2 cellular contexts compared by ENCODE assay signal in the genomic region with DNA sequence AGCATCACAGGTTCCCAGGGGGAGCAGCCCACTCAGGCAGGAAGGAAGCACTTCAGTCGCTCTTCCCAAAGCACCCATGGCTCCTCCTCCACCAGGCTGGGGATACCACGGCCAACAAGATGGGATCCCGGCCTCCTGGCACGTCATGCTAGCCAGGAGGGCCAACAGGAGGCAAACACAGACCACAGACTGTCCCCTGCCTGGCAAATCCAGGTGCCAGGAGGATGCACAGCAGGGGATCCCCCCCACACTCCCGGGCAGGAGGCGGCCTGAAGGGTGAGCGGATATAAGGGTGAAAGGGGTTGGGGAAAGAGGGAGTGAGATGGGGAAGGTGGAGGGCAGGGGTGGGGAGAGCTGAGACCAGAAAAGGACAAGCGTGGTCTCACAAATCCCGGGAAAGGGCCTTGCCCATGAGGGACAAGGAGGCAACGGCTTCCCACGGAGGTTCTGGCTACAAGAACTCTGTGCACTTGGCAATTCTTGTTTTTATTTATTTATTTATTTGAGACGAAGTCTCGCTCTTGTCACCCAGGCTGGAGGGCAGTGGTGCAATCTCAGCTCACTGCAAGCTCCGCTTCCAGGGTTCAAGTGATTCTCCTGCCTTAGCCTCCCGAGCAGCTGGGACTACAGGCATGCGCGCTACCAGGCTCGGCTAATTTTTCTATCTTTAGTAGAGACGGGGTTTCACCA.
TF ChIP-seq lines count a peak whose summit lies in the region.

No MANE protein-coding gene starts in this region.

TF ChIP-seq in SK-N-SH, 30 proteins besides CTCF, POLR2A, EP300 and RAD21 (continued from another document):
- TF ChIP-seq, protein P1, sequence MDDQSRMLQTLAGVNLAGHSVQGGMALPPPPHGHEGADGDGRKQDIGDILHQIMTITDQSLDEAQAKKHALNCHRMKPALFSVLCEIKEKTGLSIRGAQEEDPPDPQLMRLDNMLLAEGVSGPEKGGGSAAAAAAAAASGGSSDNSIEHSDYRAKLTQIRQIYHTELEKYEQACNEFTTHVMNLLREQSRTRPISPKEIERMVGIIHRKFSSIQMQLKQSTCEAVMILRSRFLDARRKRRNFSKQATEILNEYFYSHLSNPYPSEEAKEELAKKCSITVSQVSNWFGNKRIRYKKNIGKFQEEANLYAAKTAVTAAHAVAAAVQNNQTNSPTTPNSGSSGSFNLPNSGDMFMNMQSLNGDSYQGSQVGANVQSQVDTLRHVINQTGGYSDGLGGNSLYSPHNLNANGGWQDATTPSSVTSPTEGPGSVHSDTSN (IDR thresholded peaks at IDR 0.05) = no peak
- TF ChIP-seq GABPA (IDR thresholded peaks at IDR 0.05; ENCODE audit: low read depth) (no peak), EZH2phosphoT487 (IDR thresholded peaks at IDR 0.05; ENCODE audit: borderline replicate concordance, low read depth) (no peak), MXI1 (IDR thresholded peaks at IDR 0.05; ENCODE audit: low read depth, low read length) (no peak), NRF1 (IDR thresholded peaks at IDR 0.05; ENCODE audit: low read depth, low read length) (no peak)
- TF ChIP-seq, protein P2, sequence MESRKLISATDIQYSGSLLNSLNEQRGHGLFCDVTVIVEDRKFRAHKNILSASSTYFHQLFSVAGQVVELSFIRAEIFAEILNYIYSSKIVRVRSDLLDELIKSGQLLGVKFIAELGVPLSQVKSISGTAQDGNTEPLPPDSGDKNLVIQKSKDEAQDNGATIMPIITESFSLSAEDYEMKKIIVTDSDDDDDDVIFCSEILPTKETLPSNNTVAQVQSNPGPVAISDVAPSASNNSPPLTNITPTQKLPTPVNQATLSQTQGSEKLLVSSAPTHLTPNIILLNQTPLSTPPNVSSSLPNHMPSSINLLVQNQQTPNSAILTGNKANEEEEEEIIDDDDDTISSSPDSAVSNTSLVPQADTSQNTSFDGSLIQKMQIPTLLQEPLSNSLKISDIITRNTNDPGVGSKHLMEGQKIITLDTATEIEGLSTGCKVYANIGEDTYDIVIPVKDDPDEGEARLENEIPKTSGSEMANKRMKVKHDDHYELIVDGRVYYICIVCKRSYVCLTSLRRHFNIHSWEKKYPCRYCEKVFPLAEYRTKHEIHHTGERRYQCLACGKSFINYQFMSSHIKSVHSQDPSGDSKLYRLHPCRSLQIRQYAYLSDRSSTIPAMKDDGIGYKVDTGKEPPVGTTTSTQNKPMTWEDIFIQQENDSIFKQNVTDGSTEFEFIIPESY (IDR thresholded peaks at IDR 0.05; ENCODE audit: borderline replicate concordance, low read depth) = no peak
- TF ChIP-seq, protein P3, sequence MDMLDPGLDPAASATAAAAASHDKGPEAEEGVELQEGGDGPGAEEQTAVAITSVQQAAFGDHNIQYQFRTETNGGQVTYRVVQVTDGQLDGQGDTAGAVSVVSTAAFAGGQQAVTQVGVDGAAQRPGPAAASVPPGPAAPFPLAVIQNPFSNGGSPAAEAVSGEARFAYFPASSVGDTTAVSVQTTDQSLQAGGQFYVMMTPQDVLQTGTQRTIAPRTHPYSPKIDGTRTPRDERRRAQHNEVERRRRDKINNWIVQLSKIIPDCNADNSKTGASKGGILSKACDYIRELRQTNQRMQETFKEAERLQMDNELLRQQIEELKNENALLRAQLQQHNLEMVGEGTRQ (IDR thresholded peaks at IDR 0.05; ENCODE audit: borderline replicate concordance, low read depth, low read length) = no peak

TF ChIP-seq in SK-N-SH treated with all-trans-retinoic acid at 6 μM for 48 hours, 23 proteins besides CTCF, POLR2A, EP300 and RAD21 (continued from another document):
- TF ChIP-seq, protein P4, sequence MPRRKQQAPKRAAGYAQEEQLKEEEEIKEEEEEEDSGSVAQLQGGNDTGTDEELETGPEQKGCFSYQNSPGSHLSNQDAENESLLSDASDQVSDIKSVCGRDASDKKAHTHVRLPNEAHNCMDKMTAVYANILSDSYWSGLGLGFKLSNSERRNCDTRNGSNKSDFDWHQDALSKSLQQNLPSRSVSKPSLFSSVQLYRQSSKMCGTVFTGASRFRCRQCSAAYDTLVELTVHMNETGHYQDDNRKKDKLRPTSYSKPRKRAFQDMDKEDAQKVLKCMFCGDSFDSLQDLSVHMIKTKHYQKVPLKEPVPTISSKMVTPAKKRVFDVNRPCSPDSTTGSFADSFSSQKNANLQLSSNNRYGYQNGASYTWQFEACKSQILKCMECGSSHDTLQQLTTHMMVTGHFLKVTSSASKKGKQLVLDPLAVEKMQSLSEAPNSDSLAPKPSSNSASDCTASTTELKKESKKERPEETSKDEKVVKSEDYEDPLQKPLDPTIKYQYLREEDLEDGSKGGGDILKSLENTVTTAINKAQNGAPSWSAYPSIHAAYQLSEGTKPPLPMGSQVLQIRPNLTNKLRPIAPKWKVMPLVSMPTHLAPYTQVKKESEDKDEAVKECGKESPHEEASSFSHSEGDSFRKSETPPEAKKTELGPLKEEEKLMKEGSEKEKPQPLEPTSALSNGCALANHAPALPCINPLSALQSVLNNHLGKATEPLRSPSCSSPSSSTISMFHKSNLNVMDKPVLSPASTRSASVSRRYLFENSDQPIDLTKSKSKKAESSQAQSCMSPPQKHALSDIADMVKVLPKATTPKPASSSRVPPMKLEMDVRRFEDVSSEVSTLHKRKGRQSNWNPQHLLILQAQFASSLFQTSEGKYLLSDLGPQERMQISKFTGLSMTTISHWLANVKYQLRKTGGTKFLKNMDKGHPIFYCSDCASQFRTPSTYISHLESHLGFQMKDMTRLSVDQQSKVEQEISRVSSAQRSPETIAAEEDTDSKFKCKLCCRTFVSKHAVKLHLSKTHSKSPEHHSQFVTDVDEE (CRISPR knock-in tag; IDR thresholded peaks at IDR 0.05) = no peak
- TF ChIP-seq OSR1 (CRISPR knock-in tag; IDR thresholded peaks at IDR 0.05) = no peak
- TF ChIP-seq PPARA (CRISPR knock-in tag; IDR thresholded peaks at IDR 0.05; ENCODE audit: borderline replicate concordance) = no peak
- TF ChIP-seq, protein P5, sequence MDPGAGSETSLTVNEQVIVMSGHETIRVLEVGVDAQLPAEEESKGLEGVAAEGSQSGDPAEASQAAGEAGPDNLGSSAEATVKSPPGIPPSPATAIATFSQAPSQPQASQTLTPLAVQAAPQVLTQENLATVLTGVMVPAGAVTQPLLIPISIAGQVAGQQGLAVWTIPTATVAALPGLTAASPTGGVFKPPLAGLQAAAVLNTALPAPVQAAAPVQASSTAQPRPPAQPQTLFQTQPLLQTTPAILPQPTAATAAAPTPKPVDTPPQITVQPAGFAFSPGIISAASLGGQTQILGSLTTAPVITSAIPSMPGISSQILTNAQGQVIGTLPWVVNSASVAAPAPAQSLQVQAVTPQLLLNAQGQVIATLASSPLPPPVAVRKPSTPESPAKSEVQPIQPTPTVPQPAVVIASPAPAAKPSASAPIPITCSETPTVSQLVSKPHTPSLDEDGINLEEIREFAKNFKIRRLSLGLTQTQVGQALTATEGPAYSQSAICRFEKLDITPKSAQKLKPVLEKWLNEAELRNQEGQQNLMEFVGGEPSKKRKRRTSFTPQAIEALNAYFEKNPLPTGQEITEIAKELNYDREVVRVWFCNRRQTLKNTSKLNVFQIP (CRISPR knock-in tag; IDR thresholded peaks at IDR 0.05; ENCODE audit: borderline replicate concordance, low read depth) = no peak
- TF ChIP-seq ZFP30 (CRISPR knock-in tag; IDR thresholded peaks at IDR 0.05) = no peak
- TF ChIP-seq, protein P6, sequence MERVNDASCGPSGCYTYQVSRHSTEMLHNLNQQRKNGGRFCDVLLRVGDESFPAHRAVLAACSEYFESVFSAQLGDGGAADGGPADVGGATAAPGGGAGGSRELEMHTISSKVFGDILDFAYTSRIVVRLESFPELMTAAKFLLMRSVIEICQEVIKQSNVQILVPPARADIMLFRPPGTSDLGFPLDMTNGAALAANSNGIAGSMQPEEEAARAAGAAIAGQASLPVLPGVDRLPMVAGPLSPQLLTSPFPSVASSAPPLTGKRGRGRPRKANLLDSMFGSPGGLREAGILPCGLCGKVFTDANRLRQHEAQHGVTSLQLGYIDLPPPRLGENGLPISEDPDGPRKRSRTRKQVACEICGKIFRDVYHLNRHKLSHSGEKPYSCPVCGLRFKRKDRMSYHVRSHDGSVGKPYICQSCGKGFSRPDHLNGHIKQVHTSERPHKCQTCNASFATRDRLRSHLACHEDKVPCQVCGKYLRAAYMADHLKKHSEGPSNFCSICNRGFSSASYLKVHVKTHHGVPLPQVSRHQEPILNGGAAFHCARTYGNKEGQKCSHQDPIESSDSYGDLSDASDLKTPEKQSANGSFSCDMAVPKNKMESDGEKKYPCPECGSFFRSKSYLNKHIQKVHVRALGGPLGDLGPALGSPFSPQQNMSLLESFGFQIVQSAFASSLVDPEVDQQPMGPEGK (CRISPR knock-in tag; IDR thresholded peaks at IDR 0.05; ENCODE audit: borderline replicate concordance) = no peak
- TF ChIP-seq SNAI2 (CRISPR knock-in tag; IDR thresholded peaks at IDR 0.05) = no peak
- no peak for TF ChIP-seq ISL1 (CRISPR knock-in tag; IDR thresholded peaks at IDR 0.05)
- no peak for TF ChIP-seq TOX (CRISPR knock-in tag; IDR thresholded peaks at IDR 0.05; ENCODE audit: borderline replicate concordance)
- TF ChIP-seq, protein P7, sequence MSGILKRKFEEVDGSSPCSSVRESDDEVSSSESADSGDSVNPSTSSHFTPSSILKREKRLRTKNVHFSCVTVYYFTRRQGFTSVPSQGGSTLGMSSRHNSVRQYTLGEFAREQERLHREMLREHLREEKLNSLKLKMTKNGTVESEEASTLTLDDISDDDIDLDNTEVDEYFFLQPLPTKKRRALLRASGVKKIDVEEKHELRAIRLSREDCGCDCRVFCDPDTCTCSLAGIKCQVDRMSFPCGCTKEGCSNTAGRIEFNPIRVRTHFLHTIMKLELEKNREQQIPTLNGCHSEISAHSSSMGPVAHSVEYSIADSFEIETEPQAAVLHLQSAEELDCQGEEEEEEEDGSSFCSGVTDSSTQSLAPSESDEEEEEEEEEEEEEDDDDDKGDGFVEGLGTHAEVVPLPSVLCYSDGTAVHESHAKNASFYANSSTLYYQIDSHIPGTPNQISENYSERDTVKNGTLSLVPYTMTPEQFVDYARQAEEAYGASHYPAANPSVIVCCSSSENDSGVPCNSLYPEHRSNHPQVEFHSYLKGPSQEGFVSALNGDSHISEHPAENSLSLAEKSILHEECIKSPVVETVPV (CRISPR knock-in tag; IDR thresholded peaks at IDR 0.05) = no peak
- TF ChIP-seq ZNF8 (CRISPR knock-in tag; IDR thresholded peaks at IDR 0.05) = no peak
- TF ChIP-seq, protein P8, sequence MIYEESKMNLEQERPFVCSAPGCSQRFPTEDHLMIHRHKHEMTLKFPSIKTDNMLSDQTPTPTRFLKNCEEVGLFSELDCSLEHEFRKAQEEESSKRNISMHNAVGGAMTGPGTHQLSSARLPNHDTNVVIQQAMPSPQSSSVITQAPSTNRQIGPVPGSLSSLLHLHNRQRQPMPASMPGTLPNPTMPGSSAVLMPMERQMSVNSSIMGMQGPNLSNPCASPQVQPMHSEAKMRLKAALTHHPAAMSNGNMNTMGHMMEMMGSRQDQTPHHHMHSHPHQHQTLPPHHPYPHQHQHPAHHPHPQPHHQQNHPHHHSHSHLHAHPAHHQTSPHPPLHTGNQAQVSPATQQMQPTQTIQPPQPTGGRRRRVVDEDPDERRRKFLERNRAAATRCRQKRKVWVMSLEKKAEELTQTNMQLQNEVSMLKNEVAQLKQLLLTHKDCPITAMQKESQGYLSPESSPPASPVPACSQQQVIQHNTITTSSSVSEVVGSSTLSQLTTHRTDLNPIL (CRISPR knock-in tag; IDR thresholded peaks at IDR 0.05; ENCODE audit: low read depth) = no peak
- TF ChIP-seq GLIS3 (CRISPR knock-in tag; IDR thresholded peaks at IDR 0.05) = no peak
- no peak for TF ChIP-seq ESRRG (CRISPR knock-in tag; IDR thresholded peaks at IDR 0.05)
- TF ChIP-seq RARB (CRISPR knock-in tag; IDR thresholded peaks at IDR 0.05) = no peak
